In genomic region chr3:140898340-140899180, GRCh38 we compare ENCODE assay signal across 8 cellular contexts. TPM values are rescaled to one million over a fixed set of nuclear protein-coding genes. Genes with fewer than 3 reads are reported as not detected.
DNase-seq lines count a peak whose midpoint lies in the region; ATAC-seq and TF ChIP-seq lines count a peak whose summit lies in the region.

No MANE protein-coding gene starts in this region.

- TF ChIP-seq POLR2A in HCT116 (IDR thresholded peaks at IDR 0.05; ENCODE audit: borderline replicate concordance, extremely low read depth, insufficient read depth, insufficient read length), result no peak

- H3K27ac Mint-ChIP-seq in activated T-helper 17 cell treated with anti-CD3 and anti-CD28 coated beads, Interleukin-2, amount 50 U/mL, for 72 hours, result no peak overlapping the region

- peak overlapping the region; percentile 76 for H2AFZ ChIP-seq in HCT116 (ENCODE audit: low read depth, low read length, poor library complexity, severe bottlenecking)

- RAD21 ChIA-PET in HCT116 (lab: Charles Lee; ENCODE audit: low non-redundant PET in 1 of 2, low total read pairs in 2 of 2, uncharacterized antibody in 2 of 2, unreplicated experiment in 2 of 2), result interaction anchor here in 1 of 2 experiments (1.0 kb wide), 1 partner anchor 207 kb away, joined by 3 read pairs; no protein-coding TSS in a partner anchor

- H3K4me1 Mint-ChIP-seq in activated T-helper 17 cell treated with anti-CD3 and anti-CD28 coated beads, Interleukin-2, amount 50 U/mL, for 72 hours, result no peaks in the 10 kb centered on the region

- intact Hi-C loops in HCT116 (cut with micrococcal nuclease) (loop anchor here (1.0 kb wide), 2 partner anchors 207 to 294 kb away; no protein-coding TSS in a partner anchor), left ventricle myocardium superior (cut with micrococcal nuclease) (no loop called here)

- TF ChIP-seq RAD21 in HCT116 (IDR thresholded peaks at IDR 0.05; ENCODE audit: low read depth), result peak; percentile 73

- POLR2A ChIA-PET in HCT116 (lab: Charles Lee), result no interaction called here

- H3K4me1 ChIP-seq in HCT116 (ENCODE audit: control insufficient read depth in 1 of 2, insufficient read depth in 2 of 2, low read length in 2 of 2), result no peaks in the 10 kb centered on the region

- DNase-seq in Daoy (ENCODE audit: low read depth), result peak; percentile 47
- peak; percentile 46 for DNase-seq in HCT116 (ENCODE audit: low read depth, low spot score)
- DNase-seq in NCI-H2107 treated with DMSO at 0.1 percent for 48 hours (lab: John Stamatoyannopoulos, UW; ENCODE audit: unreplicated experiment), result peak; percentile 79
- DNase-seq in left ventricle myocardium superior, result no peak
- DNase-seq in skeletal muscle cell (ENCODE audit: low read depth), result peak; percentile 77
- DNase-seq in activated CD4-positive, CD25-positive, alpha-beta regulatory T cell treated with anti-CD3 and anti-CD28 coated beads, Interleukin-2, amount 50 U/mL, for 72 hours, result no peak

- no peak overlapping the region for H3K9ac ChIP-seq in HCT116 (ENCODE audit: low read length)

- no peaks in the 10 kb centered on the region for H3K79me2 ChIP-seq in HCT116 (ENCODE audit: insufficient read depth, low read length)

- no peaks in the 10 kb centered on the region for H3K9me3 ChIP-seq in HCT116 (ENCODE audit: control insufficient read depth in 1 of 2, insufficient read depth in 1 of 2, low read depth in 1 of 2, low read length in 2 of 2)

- no peaks in the 10 kb centered on the region for H3K9me3 Mint-ChIP-seq in activated T-helper 17 cell treated with anti-CD3 and anti-CD28 coated beads, Interleukin-2, amount 50 U/mL, for 72 hours

- H3K4me3 ChIP-seq in HCT116 (replicated peaks in 1 of 2; ENCODE audit: low read depth in 1 of 2, low read length in 2 of 2) (no peak overlapping the region), skeletal muscle cell (ENCODE audit: low read depth, low read length) (no peak overlapping the region)

- ATAC-seq in HCT116 (peak; percentile 95), left ventricle myocardium superior (peak; percentile 71), GM18858 (IDR thresholded peaks at IDR 0.05; ENCODE audit: unreplicated experiment) (no peak)
- ATAC-seq in activated T-helper 17 cell treated with anti-CD3 and anti-CD28 coated beads, Interleukin-2, amount 50 U/mL, for 72 hours (replicated peaks), result peak; percentile 57

- CTCF ChIA-PET in HCT116 (lab: Charles Lee), result interaction anchor here (0.7 to 1.3 kb wide), 3 partner anchors 207 to 294 kb away, joined by 3 read pairs; no protein-coding TSS in a partner anchor

- no peaks in the 10 kb centered on the region for H3K9me2 ChIP-seq in HCT116 (ENCODE audit: insufficient read depth)

- TF ChIP-seq CTCF in HCT116 (IDR thresholded peaks at IDR 0.05 in 2 of 3, conservative IDR thresholded peaks at IDR 0.05 in 1 of 3; ENCODE audit: borderline replicate concordance in 1 of 3, insufficient read depth in 1 of 3, low read depth in 2 of 3, low read length in 2 of 3), result peak; percentile 52 to 92 (median 61)

- no TSS peak for BruUV-seq in HCT116 (replicated peaks; lab: Mats Ljungman, UMichigan)

- no peak overlapping the region for H3K4me2 ChIP-seq in HCT116 (ENCODE audit: low read length)

- no peak overlapping the region for H3K4me3 Mint-ChIP-seq in activated T-helper 17 cell treated with anti-CD3 and anti-CD28 coated beads, Interleukin-2, amount 50 U/mL, for 72 hours

- H4K20me1 ChIP-seq in HCT116 (ENCODE audit: insufficient read depth), result no peaks in the 10 kb centered on the region

- H3K27me3 ChIP-seq in HCT116 (ENCODE audit: insufficient read depth, low read length), result peaks cover 16% of the 10 kb centered on the region

- H3K27ac ChIP-seq in HCT116 (ENCODE audit: low read depth, low read length), result no peak overlapping the region

- peaks cover 30% of the 10 kb centered on the region for H3K27me3 Mint-ChIP-seq in activated T-helper 17 cell treated with anti-CD3 and anti-CD28 coated beads, Interleukin-2, amount 50 U/mL, for 72 hours

- H3K36me3 ChIP-seq in HCT116 (ENCODE audit: control insufficient read depth in 1 of 2, insufficient read depth in 2 of 2, low read length in 2 of 2), result no peaks in the 10 kb centered on the region

- no peaks in the 10 kb centered on the region for H3K36me3 Mint-ChIP-seq in activated T-helper 17 cell treated with anti-CD3 and anti-CD28 coated beads, Interleukin-2, amount 50 U/mL, for 72 hours (ENCODE audit: low read depth)

TF ChIP-seq in HCT116, 20 proteins besides CTCF, POLR2A, EP300 and RAD21:
- TF ChIP-seq SRF (IDR thresholded peaks at IDR 0.05; ENCODE audit: low read depth) (no peak), EZH2 (IDR thresholded peaks at IDR 0.05) (no peak), POLR2AphosphoS5 (IDR thresholded peaks at IDR 0.05; ENCODE audit: low read depth, low read length) (no peak), EGR1 (IDR thresholded peaks at IDR 0.05; ENCODE audit: low read depth) (no peak), CBX3 (IDR thresholded peaks at IDR 0.05; ENCODE audit: low read depth) (no peak), YY1 (IDR thresholded peaks at IDR 0.05; ENCODE audit: extremely low read depth, insufficient replicate concordance, low read depth, low read length) (peak; percentile 63), CEBPB (IDR thresholded peaks at IDR 0.05; ENCODE audit: low read depth) (peak; percentile 57; the same call in 1 of the 2 replicates)

RNA-seq across cellular contexts. Expression of gene SLC25A36, which starts 43.1 kb away (rescaled TPM):
- 36.0 and 54.2 TPM in 2 replicates for total RNA-seq in Daoy (2014; rRNA removed; shearing (Covaris generic))
- total RNA-seq in HCT116 (2021; ENCODE audit: unreplicated experiment) (81.2 TPM), left ventricle myocardium superior (86.2 TPM)
- polyA plus RNA-seq in HCT116 (2012), result 31.5 and 37.7 TPM in 2 replicates
- total RNA-seq in activated T-helper 17 cell treated with anti-CD3 and anti-CD28 coated beads, Interleukin-2, amount 50 U/mL, for 72 hours, result 10 to 100 TPM; 46.1 to 83.9 TPM

Comparison
In these comparisons a context has a peak if more than half of its experiments do, and no peak if none do; other contexts are left out.
1. DNase-seq: peak in Daoy (single experiment), HCT116 (single experiment), NCI-H2107 treated with DMSO at 0.1 percent for 48 hours (single experiment) and skeletal muscle cell (single experiment); none in left ventricle myocardium superior (single experiment) and activated CD4-positive, CD25-positive, alpha-beta regulatory T cell treated with anti-CD3 and anti-CD28 coated beads, Interleukin-2, amount 50 U/mL, for 72 hours (single experiment).